9 cellular contexts compared by ENCODE assay signal in the genomic region with DNA sequence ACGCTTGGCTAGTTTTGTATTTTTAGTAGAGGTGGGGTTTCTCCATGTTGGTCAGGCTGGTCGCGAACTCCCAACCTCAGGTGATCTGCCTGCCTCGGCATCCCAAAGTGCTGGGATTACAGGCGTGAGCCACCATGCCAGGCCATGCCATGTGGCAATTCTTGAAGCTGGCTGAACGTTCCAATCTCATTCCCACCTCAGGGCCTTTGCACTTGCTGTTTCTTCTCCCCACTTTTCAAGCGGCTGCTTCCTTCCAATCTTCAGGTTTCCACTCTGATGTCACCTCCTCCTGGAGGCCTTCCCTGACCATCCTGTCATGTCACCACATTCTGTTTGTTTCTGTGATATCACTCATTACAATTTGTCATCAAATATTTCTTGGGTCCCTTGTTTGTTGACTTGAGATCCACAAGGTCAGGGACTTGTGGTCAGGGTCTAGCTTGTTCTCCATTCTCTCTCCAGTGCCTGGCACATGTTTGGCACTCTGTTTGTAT. TPM values are rescaled to one million over a fixed set of nuclear protein-coding genes. Genes with fewer than 3 reads are reported as not detected.
DNase-seq lines count a peak whose midpoint lies in the region; ATAC-seq and TF ChIP-seq lines count a peak whose summit lies in the region.
"Had no signal": no experiment of that assay in that cellular context is flagged by ENCODE, and none has a peak within 500 bp of the region (broad histone marks: within the 10 kb centered on the region; RNA-seq: fewer than 3 reads in every experiment).

No MANE protein-coding gene starts in this region.

- H3K36me3 ChIP-seq in iPS-20b (ENCODE audit: insufficient read depth, low read depth, low read length) (no peaks in the 10 kb centered on the region), upper lobe of right lung (no peaks in the 10 kb centered on the region)

- H3K9me3 Mint-ChIP-seq in activated naive CD4-positive, alpha-beta T cell treated with anti-CD3 and anti-CD28 coated beads, Interleukin-2, amount 50 U/mL, for 24 hours = no peaks in the 10 kb centered on the region
- peaks cover 3% of the 10 kb centered on the region; the same call in 1 of the 2 replicates for H3K9me3 Mint-ChIP-seq in WTC11

- no peak for DNase-seq in activated naive CD4-positive, alpha-beta T cell treated with anti-CD3 and anti-CD28 coated beads, Interleukin-2, amount 50 U/mL, for 16 hours
- no peak for DNase-seq in WTC11 (ENCODE audit: low spot score)
- no peak for DNase-seq in upper lobe of right lung
- no peak for DNase-seq in GDM1 (lab: John Stamatoyannopoulos, UW)
- no peak for DNase-seq in DMS114 treated with DMSO at 0.1 percent for 48 hours (lab: John Stamatoyannopoulos, UW; ENCODE audit: unreplicated experiment)
- DNase-seq in SHP77 (lab: John Stamatoyannopoulos, UW) = no peak
- DNase-seq: right cardiac atrium had no signal

- H3K27me3 Mint-ChIP-seq in activated naive CD4-positive, alpha-beta T cell treated with anti-CD3 and anti-CD28 coated beads, Interleukin-2, amount 50 U/mL, for 24 hours = peaks cover 8% of the 10 kb centered on the region
- peaks cover 3% of the 10 kb centered on the region; the same call in 1 of the 2 replicates for H3K27me3 Mint-ChIP-seq in WTC11 (ENCODE audit: low read depth)

- intact Hi-C loops in upper lobe of right lung (cut with DNase I) = no loop called here

- POLR2A ChIA-PET in WTC11 (lab: Charles Lee) = interaction anchor here (0.6 to 5.9 kb wide), 2 partner anchors 41 to 101 kb away, joined by 3 to 115 read pairs; a partner anchor contains a TSS

- CTCF ChIA-PET in WTC11 (lab: Charles Lee) = interaction anchor here (1.2 to 5.3 kb wide), 8 partner anchors 12 to 102 kb away, joined by 3 to 308 read pairs (median 33); a partner anchor contains a TSS

- TF ChIP-seq CTCF in WTC11 (IDR thresholded peaks at IDR 0.05) (no peak), upper lobe of right lung (IDR thresholded peaks at IDR 0.05) (no peak)

- H3K36me3 Mint-ChIP-seq in activated naive CD4-positive, alpha-beta T cell treated with anti-CD3 and anti-CD28 coated beads, Interleukin-2, amount 50 U/mL, for 24 hours = peaks cover 11% of the 10 kb centered on the region
- peaks cover 10% of the 10 kb centered on the region for H3K36me3 Mint-ChIP-seq in WTC11

- H3K4me3 Mint-ChIP-seq in activated naive CD4-positive, alpha-beta T cell treated with anti-CD3 and anti-CD28 coated beads, Interleukin-2, amount 50 U/mL, for 24 hours = peak overlapping the region; percentile 93
- peak overlapping the region; percentile 91 for H3K4me3 Mint-ChIP-seq in WTC11

- peak overlapping the region; percentile 72 for H3K4me3 ChIP-seq in iPS-20b (ENCODE audit: low read length)
- peak overlapping the region; percentile 67 for H3K4me3 ChIP-seq in upper lobe of right lung

- ATAC-seq in WTC11 (no peak), upper lobe of right lung (no peak)

- H3K4me1 ChIP-seq in iPS-20b (ENCODE audit: insufficient read depth, low read length) (peaks cover 7% of the 10 kb centered on the region; the same call in 1 of the 2 replicates), upper lobe of right lung (peaks cover 58% of the 10 kb centered on the region)

- H3K9me3 ChIP-seq in iPS-20b (ENCODE audit: insufficient read depth, low read depth, low read length) (no peaks in the 10 kb centered on the region), upper lobe of right lung (no peaks in the 10 kb centered on the region)

- H3K27ac ChIP-seq in iPS-20b (ENCODE audit: low read length) = no peak overlapping the region
- H3K27ac ChIP-seq in upper lobe of right lung = no peak overlapping the region

- peak overlapping the region; percentile 74; the same call in 1 of the 2 replicates for H3K9ac ChIP-seq in iPS-20b (ENCODE audit: low read depth, low read length)

- H3K27me3 ChIP-seq in iPS-20b (ENCODE audit: insufficient read depth, low read length) (peaks cover 14% of the 10 kb centered on the region; the same call in 1 of the 2 replicates), upper lobe of right lung (no peaks in the 10 kb centered on the region)

- H3K27ac Mint-ChIP-seq in activated naive CD4-positive, alpha-beta T cell treated with anti-CD3 and anti-CD28 coated beads, Interleukin-2, amount 50 U/mL, for 24 hours = peak overlapping the region; percentile 97
- peak overlapping the region; percentile 100 for H3K27ac Mint-ChIP-seq in WTC11

- H3K4me1 Mint-ChIP-seq in activated naive CD4-positive, alpha-beta T cell treated with anti-CD3 and anti-CD28 coated beads, Interleukin-2, amount 50 U/mL, for 24 hours = peaks cover 56% of the 10 kb centered on the region
- peaks cover 38% of the 10 kb centered on the region for H3K4me1 Mint-ChIP-seq in WTC11

TF ChIP-seq in WTC11, 78 proteins besides CTCF, POLR2A, EP300 and RAD21 (continues in another document):
- TF ChIP-seq, protein P1, sequence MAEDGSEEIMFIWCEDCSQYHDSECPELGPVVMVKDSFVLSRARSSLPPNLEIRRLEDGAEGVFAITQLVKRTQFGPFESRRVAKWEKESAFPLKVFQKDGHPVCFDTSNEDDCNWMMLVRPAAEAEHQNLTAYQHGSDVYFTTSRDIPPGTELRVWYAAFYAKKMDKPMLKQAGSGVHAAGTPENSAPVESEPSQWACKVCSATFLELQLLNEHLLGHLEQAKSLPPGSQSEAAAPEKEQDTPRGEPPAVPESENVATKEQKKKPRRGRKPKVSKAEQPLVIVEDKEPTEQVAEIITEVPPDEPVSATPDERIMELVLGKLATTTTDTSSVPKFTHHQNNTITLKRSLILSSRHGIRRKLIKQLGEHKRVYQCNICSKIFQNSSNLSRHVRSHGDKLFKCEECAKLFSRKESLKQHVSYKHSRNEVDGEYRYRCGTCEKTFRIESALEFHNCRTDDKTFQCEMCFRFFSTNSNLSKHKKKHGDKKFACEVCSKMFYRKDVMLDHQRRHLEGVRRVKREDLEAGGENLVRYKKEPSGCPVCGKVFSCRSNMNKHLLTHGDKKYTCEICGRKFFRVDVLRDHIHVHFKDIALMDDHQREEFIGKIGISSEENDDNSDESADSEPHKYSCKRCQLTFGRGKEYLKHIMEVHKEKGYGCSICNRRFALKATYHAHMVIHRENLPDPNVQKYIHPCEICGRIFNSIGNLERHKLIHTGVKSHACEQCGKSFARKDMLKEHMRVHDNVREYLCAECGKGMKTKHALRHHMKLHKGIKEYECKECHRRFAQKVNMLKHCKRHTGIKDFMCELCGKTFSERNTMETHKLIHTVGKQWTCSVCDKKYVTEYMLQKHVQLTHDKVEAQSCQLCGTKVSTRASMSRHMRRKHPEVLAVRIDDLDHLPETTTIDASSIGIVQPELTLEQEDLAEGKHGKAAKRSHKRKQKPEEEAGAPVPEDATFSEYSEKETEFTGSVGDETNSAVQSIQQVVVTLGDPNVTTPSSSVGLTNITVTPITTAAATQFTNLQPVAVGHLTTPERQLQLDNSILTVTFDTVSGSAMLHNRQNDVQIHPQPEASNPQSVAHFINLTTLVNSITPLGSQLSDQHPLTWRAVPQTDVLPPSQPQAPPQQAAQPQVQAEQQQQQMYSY (CRISPR knock-in tag; IDR thresholded peaks at IDR 0.05) = no peak
- TF ChIP-seq, protein P2, sequence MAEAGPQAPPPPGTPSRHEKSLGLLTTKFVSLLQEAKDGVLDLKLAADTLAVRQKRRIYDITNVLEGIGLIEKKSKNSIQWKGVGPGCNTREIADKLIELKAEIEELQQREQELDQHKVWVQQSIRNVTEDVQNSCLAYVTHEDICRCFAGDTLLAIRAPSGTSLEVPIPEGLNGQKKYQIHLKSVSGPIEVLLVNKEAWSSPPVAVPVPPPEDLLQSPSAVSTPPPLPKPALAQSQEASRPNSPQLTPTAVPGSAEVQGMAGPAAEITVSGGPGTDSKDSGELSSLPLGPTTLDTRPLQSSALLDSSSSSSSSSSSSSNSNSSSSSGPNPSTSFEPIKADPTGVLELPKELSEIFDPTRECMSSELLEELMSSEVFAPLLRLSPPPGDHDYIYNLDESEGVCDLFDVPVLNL (CRISPR knock-in tag; IDR thresholded peaks at IDR 0.05; ENCODE audit: borderline replicate concordance, low read depth) = no peak
- TF ChIP-seq, protein P3, sequence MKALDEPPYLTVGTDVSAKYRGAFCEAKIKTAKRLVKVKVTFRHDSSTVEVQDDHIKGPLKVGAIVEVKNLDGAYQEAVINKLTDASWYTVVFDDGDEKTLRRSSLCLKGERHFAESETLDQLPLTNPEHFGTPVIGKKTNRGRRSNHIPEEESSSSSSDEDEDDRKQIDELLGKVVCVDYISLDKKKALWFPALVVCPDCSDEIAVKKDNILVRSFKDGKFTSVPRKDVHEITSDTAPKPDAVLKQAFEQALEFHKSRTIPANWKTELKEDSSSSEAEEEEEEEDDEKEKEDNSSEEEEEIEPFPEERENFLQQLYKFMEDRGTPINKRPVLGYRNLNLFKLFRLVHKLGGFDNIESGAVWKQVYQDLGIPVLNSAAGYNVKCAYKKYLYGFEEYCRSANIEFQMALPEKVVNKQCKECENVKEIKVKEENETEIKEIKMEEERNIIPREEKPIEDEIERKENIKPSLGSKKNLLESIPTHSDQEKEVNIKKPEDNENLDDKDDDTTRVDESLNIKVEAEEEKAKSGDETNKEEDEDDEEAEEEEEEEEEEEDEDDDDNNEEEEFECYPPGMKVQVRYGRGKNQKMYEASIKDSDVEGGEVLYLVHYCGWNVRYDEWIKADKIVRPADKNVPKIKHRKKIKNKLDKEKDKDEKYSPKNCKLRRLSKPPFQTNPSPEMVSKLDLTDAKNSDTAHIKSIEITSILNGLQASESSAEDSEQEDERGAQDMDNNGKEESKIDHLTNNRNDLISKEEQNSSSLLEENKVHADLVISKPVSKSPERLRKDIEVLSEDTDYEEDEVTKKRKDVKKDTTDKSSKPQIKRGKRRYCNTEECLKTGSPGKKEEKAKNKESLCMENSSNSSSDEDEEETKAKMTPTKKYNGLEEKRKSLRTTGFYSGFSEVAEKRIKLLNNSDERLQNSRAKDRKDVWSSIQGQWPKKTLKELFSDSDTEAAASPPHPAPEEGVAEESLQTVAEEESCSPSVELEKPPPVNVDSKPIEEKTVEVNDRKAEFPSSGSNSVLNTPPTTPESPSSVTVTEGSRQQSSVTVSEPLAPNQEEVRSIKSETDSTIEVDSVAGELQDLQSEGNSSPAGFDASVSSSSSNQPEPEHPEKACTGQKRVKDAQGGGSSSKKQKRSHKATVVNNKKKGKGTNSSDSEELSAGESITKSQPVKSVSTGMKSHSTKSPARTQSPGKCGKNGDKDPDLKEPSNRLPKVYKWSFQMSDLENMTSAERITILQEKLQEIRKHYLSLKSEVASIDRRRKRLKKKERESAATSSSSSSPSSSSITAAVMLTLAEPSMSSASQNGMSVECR (CRISPR knock-in tag; IDR thresholded peaks at IDR 0.05; ENCODE audit: borderline replicate concordance) = no peak

RNA-seq across cellular contexts. Expression of a gene that starts 4.2 kb away (rescaled TPM):
- total RNA-seq in WTC11 (2021) (16.8 to 20.9 TPM (median 20.4 TPM) in 3 replicates), upper lobe of right lung (20.4 TPM)

RNA-seq across cellular contexts. Expression of a gene that starts 5.4 kb away (rescaled TPM):
- total RNA-seq in WTC11 (2021) (2.4 to 3.9 TPM (median 3.0 TPM) in 3 replicates), upper lobe of right lung (3.2 TPM)

RNA-seq across cellular contexts. Expression of a gene that starts 24.7 kb away (rescaled TPM):
- total RNA-seq in WTC11 (2021) (7.5 to 9.6 TPM (median 8.4 TPM) in 3 replicates), upper lobe of right lung (26.5 TPM)

RNA-seq across cellular contexts. Expression of a gene that starts 33.6 kb away (rescaled TPM):
- total RNA-seq in WTC11 (2021) (5.5 to 8.5 TPM (median 6.8 TPM) in 3 replicates), upper lobe of right lung (39.4 TPM)

RNA-seq across cellular contexts. Expression of a gene that starts 33.8 kb away (rescaled TPM):
- total RNA-seq in WTC11 (2021) (69.9 to 78.3 TPM (median 76.0 TPM) in 3 replicates), upper lobe of right lung (74.6 TPM)
